ENCODE assay signal across 20 cellular contexts in genomic region chrX:11687157-11687556, GRCh38. TPM values are rescaled to one million over a fixed set of nuclear protein-coding genes. Genes with fewer than 3 reads are reported as not detected.
DNase-seq lines count a peak whose midpoint lies in the region; ATAC-seq, FAIRE-seq and TF ChIP-seq lines count a peak whose summit lies in the region.
"Had no signal": no experiment of that assay in that cellular context is flagged by ENCODE, and none has a peak within 500 bp of the region (broad histone marks: within the 10 kb centered on the region; RNA-seq: fewer than 3 reads in every experiment).

No MANE protein-coding gene starts in this region.

- no peaks in the 10 kb centered on the region for H3K79me2 ChIP-seq in ACC112 (ENCODE audit: control insufficient read depth, insufficient read depth, low read length, unreplicated experiment)
- no peaks in the 10 kb centered on the region for H3K79me2 ChIP-seq in K562 (ENCODE audit: control insufficient read depth, insufficient read depth, low read length)
- no peaks in the 10 kb centered on the region for H3K79me2 ChIP-seq in trophoblast cell (ENCODE audit: control insufficient read depth, insufficient read depth, low read length, poor library complexity)

- H2BK12ac ChIP-seq in trophoblast cell (ENCODE audit: low read length) = peak overlapping the region; percentile 22

- CTCF ChIA-PET in K562 (lab: Yijun Ruan, JAX; ENCODE audit: low intra/inter-chr PET ratio) = no interaction called here
- CTCF ChIA-PET in HEK293T (lab: Yijun Ruan, JAX) = no interaction called here

- H4K91ac ChIP-seq in trophoblast cell (ENCODE audit: low read depth, low read length) = no peak overlapping the region

- H2AFZ ChIP-seq in ACC112 (ENCODE audit: low read length, unreplicated experiment) (peak overlapping the region; percentile 23), K562 (ENCODE audit: low read depth, low read length) (no peak overlapping the region), trophoblast cell (ENCODE audit: insufficient read depth, low read length, poor library complexity) (no peak overlapping the region)
- H2AFZ ChIP-seq: GM23338 had no signal

- H3K14ac ChIP-seq in trophoblast cell (ENCODE audit: low read length) = no peak overlapping the region

- H3K27me3 ChIP-seq in ACC112 (ENCODE audit: insufficient read depth, low read length) (no peaks in the 10 kb centered on the region), K562 (ENCODE audit: control insufficient read depth in 2 of 2, insufficient read depth in 2 of 2, low read length in 2 of 2) (no peaks in the 10 kb centered on the region), trophoblast cell (ENCODE audit: insufficient read depth, low read length) (no peaks in the 10 kb centered on the region)

- intact Hi-C loops in K562 (cut with micrococcal nuclease) = no loop called here

- H3K9me3 ChIP-seq in K562 (replicated peaks; ENCODE audit: control insufficient read depth, insufficient read depth, low read depth, low read length) (no peaks in the 10 kb centered on the region), trophoblast cell (ENCODE audit: insufficient read depth, low read depth, low read length) (no peaks in the 10 kb centered on the region)

- no peaks in the 10 kb centered on the region for H3K9me1 ChIP-seq in K562 (ENCODE audit: control insufficient read depth, insufficient read depth, low read length)

- BruUV-seq in K562 (replicated peaks; lab: Mats Ljungman, UMichigan) = no TSS peak

- no peak overlapping the region for H2BK120ac ChIP-seq in trophoblast cell (ENCODE audit: insufficient read depth, low read length, poor library complexity)

- H3K18ac ChIP-seq in trophoblast cell (ENCODE audit: low read length) = no peak overlapping the region

- ATAC-seq in K562 = no peak
- ATAC-seq in GM18511 (IDR thresholded peaks at IDR 0.05; ENCODE audit: unreplicated experiment) = no peak
- ATAC-seq: GM23338, HepG2 had no signal

- H3K9ac ChIP-seq in K562 (ENCODE audit: insufficient read depth in 1 of 2, low read depth in 2 of 2, low read length in 2 of 2) (no peak overlapping the region), trophoblast cell (ENCODE audit: low read length) (no peak overlapping the region)

- no peaks in the 10 kb centered on the region for H4K20me1 ChIP-seq in K562 (replicated peaks; ENCODE audit: control insufficient read depth, insufficient read depth, low read length)

- no peak overlapping the region for H3K23ac ChIP-seq in trophoblast cell (ENCODE audit: low read length)

- no peak overlapping the region for H3K4ac ChIP-seq in trophoblast cell (ENCODE audit: low read depth, low read length)

- peaks cover 26% of the 10 kb centered on the region for H3K4me1 ChIP-seq in ACC112 (ENCODE audit: control insufficient read depth, insufficient read depth, low read length, unreplicated experiment)
- H3K4me1 ChIP-seq in K562 (replicated peaks in 1 of 2; ENCODE audit: control insufficient read depth in 2 of 2, insufficient read depth in 2 of 2, low read length in 2 of 2) = no peaks in the 10 kb centered on the region
- H3K4me1 ChIP-seq in trophoblast cell (ENCODE audit: control insufficient read depth in 1 of 2, insufficient read depth in 2 of 2, low read length in 2 of 2) = peaks cover 5% of the 10 kb centered on the region in 2 experiments

- H3K27ac ChIP-seq in ACC112 (ENCODE audit: low read depth, low read length) (no peak overlapping the region), K562 (ENCODE audit: extremely low read depth, low read depth, low read length) (no peak overlapping the region), trophoblast cell (ENCODE audit: low read depth, low read length) (peak overlapping the region; percentile 65)
- H3K27ac ChIP-seq: C4-2B had no signal

- H3K4me2 ChIP-seq in K562 (ENCODE audit: insufficient read depth, low read length) = no peak overlapping the region
- no peak overlapping the region for H3K4me2 ChIP-seq in trophoblast cell (ENCODE audit: low read length)
- H3K4me2 ChIP-seq: GM23338 had no signal

- TF ChIP-seq POLR2A in K562 (conservative IDR thresholded peaks at IDR 0.05) = no peak

- TF ChIP-seq RAD21 in K562 (CRISPR knock-in tag; conservative IDR thresholded peaks at IDR 0.05 in 1 of 2, IDR thresholded peaks at IDR 0.05 in 1 of 2) = no peak

- in situ Hi-C loops in K562 (cut with MboI) = no loop called here

- H4K12ac ChIP-seq in trophoblast cell (ENCODE audit: low read depth, low read length) = no peak overlapping the region

- DNase-seq in ELF-1 (ENCODE audit: low read depth, low spot score) (peak; percentile 64), K562 (ENCODE audit: extremely low read depth in 1 of 4, low spot score in 3 of 4) (no peak), trophoblast cell (no peak), NCI-H146 treated with DMSO at 0.1 percent for 48 hours (lab: John Stamatoyannopoulos, UW; ENCODE audit: unreplicated experiment) (no peak), HEK293T (ENCODE audit: extremely low spot score) (no peak)
- DNase-seq: ACHN; CD4-positive, alpha-beta T cell; DMS153; DMS79; GF-D8; HCEC 1CT; HFFc6; KG1 had no signal

- no peak for FAIRE-seq in K562 (lab: Jason Lieb, UNC)
- FAIRE-seq: H54, HepG2 had no signal

- WGBS in K562 (ENCODE audit: insufficient coverage, low coverage, missing lambda C conversion rate) = 0% methylated on average over 2 of the region's 2 CpGs
- no CpG with 5 or more reads among the region's 2 CpGs for WGBS in trophoblast cell (ENCODE audit: extremely low coverage, insufficient coverage, insufficient read length)

- no peak overlapping the region for H3K4me3 ChIP-seq in ACC112 (ENCODE audit: low read depth, low read length)
- H3K4me3 ChIP-seq in K562 = no peak overlapping the region
- H3K4me3 ChIP-seq in trophoblast cell (ENCODE audit: low read depth, low read length) = no peak overlapping the region
- H3K4me3 ChIP-seq: GM23338 had no signal

- TF ChIP-seq EP300 in K562 (IDR thresholded peaks at IDR 0.05; ENCODE audit: low read length) = no peak

- peak overlapping the region; percentile 38 for H4K8ac ChIP-seq in trophoblast cell (ENCODE audit: low read depth, low read length)

- H3K36me3 ChIP-seq in ACC112 (ENCODE audit: insufficient read depth, low read length) (no peaks in the 10 kb centered on the region), K562 (ENCODE audit: control insufficient read depth, insufficient read depth, low read length) (no peaks in the 10 kb centered on the region), trophoblast cell (ENCODE audit: control insufficient read depth in 1 of 2, insufficient read depth in 2 of 2, low read length in 2 of 2) (no peaks in the 10 kb centered on the region)

- POLR2A ChIA-PET in K562 (lab: Yijun Ruan, JAX) (no interaction called here), HEK293T (lab: Yijun Ruan, JAX) (no interaction called here)

- H3K79me1 ChIP-seq in trophoblast cell (ENCODE audit: low read length) = no peaks in the 10 kb centered on the region

- no peak overlapping the region for H2AK5ac ChIP-seq in trophoblast cell (ENCODE audit: low read length)

- no peak overlapping the region for H2BK5ac ChIP-seq in trophoblast cell (ENCODE audit: low read depth, low read length, poor library complexity)

- TF ChIP-seq CTCF in K562 (IDR thresholded peaks at IDR 0.05 in 2 of 3, conservative IDR thresholded peaks at IDR 0.05 in 1 of 3; ENCODE audit: insufficient read depth in 2 of 3, low read depth in 1 of 3, low read length in 3 of 3) = no peak

TF ChIP-seq in K562, 482 proteins besides CTCF, POLR2A, EP300 and RAD21 (continues in another document):
- peak; percentile 19; the same call in 1 of the 2 replicates for TF ChIP-seq VEZF1 (CRISPR knock-in tag; IDR thresholded peaks at IDR 0.05)

TF ChIP-seq in HEK293T, 16 proteins besides CTCF, POLR2A, EP300 and RAD21:
- TF ChIP-seq LEF1 (IDR thresholded peaks at IDR 0.05; ENCODE audit: borderline replicate concordance) (no peak), FOXA1 (IDR thresholded peaks at IDR 0.05) (no peak), SUZ12 (IDR thresholded peaks at IDR 0.05) (no peak), NFRKB (IDR thresholded peaks at IDR 0.05) (no peak), SP1 (IDR thresholded peaks at IDR 0.05) (no peak), FOXK2 (IDR thresholded peaks at IDR 0.05) (no peak), CTBP1 (IDR thresholded peaks at IDR 0.05; ENCODE audit: borderline replicate concordance) (no peak), HDGF (IDR thresholded peaks at IDR 0.05; ENCODE audit: borderline replicate concordance) (no peak), ARNT (IDR thresholded peaks at IDR 0.05) (no peak)
TF ChIP-seq in HEK293T: peak in this region for 0.

RNA-seq across cellular contexts. Expression of gene ARHGAP6, which starts 21.4 kb away (rescaled TPM):
- 62.5 and 75.9 TPM in 2 replicates for total RNA-seq in K562 (2011; cell fraction: chromatin; rRNA removed; ENCODE audit: low replicate concordance)
- total RNA-seq in K562 (2011; cell fraction: nucleolus; rRNA removed) = 33.7 and 49.0 TPM in 2 replicates
- total RNA-seq in K562 (2011; cell fraction: nucleoplasm; rRNA removed) = 55.8 and 58.5 TPM in 2 replicates
- total RNA-seq in K562 (2014; rRNA removed) (44.6 and 45.2 TPM in 2 replicates), K562 (2014; rRNA removed; fragmentation: Illumina TruSeq; extraction: Trizol) (41.8 and 50.0 TPM in 2 replicates), K562 (2015; rRNA removed; fragmentation: Illumina TruSeq; extraction: Trizol) (25.6 and 27.0 TPM in 2 replicates), K562 (2021) (46.9 and 55.0 TPM in 2 replicates)
- polyA plus RNA-seq in K562 (2011; rRNA removed) (63.6 and 73.4 TPM in 2 replicates), K562 (2014; fragmentation: Illumina TruSeq; extraction: Trizol) (52.5 and 55.8 TPM in 2 replicates), K562 (2014; fragmentation: Nextera tagmentation; extraction: Ambion mirVana) (10 to 100 TPM; 12.5 to 13.8 TPM), K562 (2014; rRNA removed) (36.5 and 36.9 TPM in 2 replicates)
- polyA plus RNA-seq in K562 (2011; cell fraction: cytosol; rRNA removed) = 41.9 and 51.5 TPM in 2 replicates
- polyA plus RNA-seq in K562 (2011; cell fraction: nucleus; rRNA removed) = 106 and 115 TPM in 2 replicates
- polyA plus RNA-seq in K562 (2012) = 33.3 and 34.8 TPM in 2 replicates
- polyA minus RNA-seq in K562 (2011; rRNA and poly(A)+ RNA removed) = 80.1 and 92.1 TPM in 2 replicates
- 42.3 and 44.6 TPM in 2 replicates for polyA minus RNA-seq in K562 (2011; cell fraction: cytosol; rRNA and poly(A)+ RNA removed)
- 59.1 and 77.2 TPM in 2 replicates for polyA minus RNA-seq in K562 (2011; cell fraction: nucleus; rRNA and poly(A)+ RNA removed)
- 0.96 and 1.0 TPM in 2 replicates for polyA plus RNA-seq in trophoblast cell (2013)
- total RNA-seq: CD4-positive, alpha-beta T cell; Daoy had no signal
- polyA plus RNA-seq: HepG2 had no signal
